1 cellular context compared by ENCODE assay signal in genomic region chr12:56160894-56161667, GRCh38.
TF ChIP-seq lines count a peak whose summit lies in the region.

No MANE protein-coding gene starts in this region.

TF ChIP-seq in HepG2, 621 proteins besides CTCF, POLR2A, EP300 and RAD21:
- no peak for TF ChIP-seq ZNF414 (CRISPR knock-in tag; IDR thresholded peaks at IDR 0.05)
- TF ChIP-seq SSRP1 (CRISPR knock-in tag; IDR thresholded peaks at IDR 0.05) = no peak
- no peak for TF ChIP-seq NCOA1 (CRISPR knock-in tag; IDR thresholded peaks at IDR 0.05)
- no peak for TF ChIP-seq KDM1A (CRISPR knock-in tag; IDR thresholded peaks at IDR 0.05)
- TF ChIP-seq ELK4 (CRISPR knock-in tag; IDR thresholded peaks at IDR 0.05; ENCODE audit: borderline replicate concordance) = no peak
- no peak for TF ChIP-seq KLF11 (CRISPR knock-in tag; IDR thresholded peaks at IDR 0.05)
- TF ChIP-seq NONO (IDR thresholded peaks at IDR 0.05) = no peak
- 0 out of 2 replicates have a peak, but pooled peaks have one; percentile 29 for TF ChIP-seq NONO (CRISPR knock-in tag; conservative IDR thresholded peaks at IDR 0.05)
- no peak for TF ChIP-seq ZNF615 (CRISPR knock-in tag; IDR thresholded peaks at IDR 0.05; ENCODE audit: borderline replicate concordance)
- no peak for TF ChIP-seq KDM3A (CRISPR knock-in tag; IDR thresholded peaks at IDR 0.05; ENCODE audit: low read depth)
- no peak for TF ChIP-seq SMAD1 (CRISPR knock-in tag; IDR thresholded peaks at IDR 0.05; ENCODE audit: borderline replicate concordance, low read depth)
- no peak for TF ChIP-seq TOE1 (CRISPR knock-in tag; IDR thresholded peaks at IDR 0.05)
- TF ChIP-seq BCLAF1 (IDR thresholded peaks at IDR 0.05) = no peak
- TF ChIP-seq MLLT10 (CRISPR knock-in tag; IDR thresholded peaks at IDR 0.05) = no peak
- no peak for TF ChIP-seq ZIK1 (CRISPR knock-in tag; IDR thresholded peaks at IDR 0.05; ENCODE audit: borderline replicate concordance, low read depth)
- no peak for TF ChIP-seq ZNF264 (CRISPR knock-in tag; IDR thresholded peaks at IDR 0.05)
- TF ChIP-seq RBFOX2 (IDR thresholded peaks at IDR 0.05; ENCODE audit: low read depth, low read length) = peak; percentile 49; the same call in 1 of the 2 replicates
- no peak for TF ChIP-seq NCOR1 (IDR thresholded peaks at IDR 0.05; ENCODE audit: borderline replicate concordance, low read length)
- peak; percentile 9; the same call in 1 of the 2 replicates for TF ChIP-seq UBTF (CRISPR knock-in tag; IDR thresholded peaks at IDR 0.05)
- TF ChIP-seq ZNF839 (CRISPR knock-in tag; IDR thresholded peaks at IDR 0.05; ENCODE audit: borderline replicate concordance) = no peak
- no peak for TF ChIP-seq TEF (CRISPR knock-in tag; IDR thresholded peaks at IDR 0.05)
- TF ChIP-seq GTF3A (CRISPR knock-in tag; conservative IDR thresholded peaks at IDR 0.05) = no peak
